Comparison of ENCODE assay signal across 18 cellular contexts in genomic region chr2:190446750-190447516, GRCh38. TPM values are rescaled to one million over a fixed set of nuclear protein-coding genes. Genes with fewer than 3 reads are reported as not detected.
DNase-seq lines count a peak whose midpoint lies in the region; ATAC-seq lines count a peak whose summit lies in the region.
"Had no signal": no experiment of that assay in that cellular context is flagged by ENCODE, and none has a peak within 500 bp of the region (broad histone marks: within the 10 kb centered on the region; RNA-seq: fewer than 3 reads in every experiment).

No MANE protein-coding gene starts in this region.

- peak; percentile 52 for DNase-seq in cerebellar cortex (ENCODE audit: low spot score)
- peak; percentile 83 for DNase-seq in myocyte (ENCODE audit: low read depth)
- DNase-seq in superior temporal gyrus (ENCODE audit: extremely low spot score): peak; percentile 60
- no peak for DNase-seq in NCI-H2029 (lab: John Stamatoyannopoulos, UW)
- no peak for DNase-seq in activated CD8-positive, alpha-beta memory T cell treated with anti-CD3 and anti-CD28 coated beads, Interleukin-2, amount 50 U/mL, for 4 hours
- DNase-seq: activated CD4-positive, alpha-beta T cell treated with anti-CD3 and anti-CD28 coated beads for 36 hours; AML-193; DMS79 treated with DMSO at 0.1 percent for 48 hours; GOT3; left cardiac atrium; NCI-H2171 treated with DMSO at 0.1 percent for 48 hours; NCI-H774; PC-3; SHP77 treated with DMSO at 0.1 percent for 48 hours; stimulated activated CD4-positive, alpha-beta T cell treated with anti-CD3 and anti-CD28 coated beads, Interleukin-12 subunit alpha, Interleukin-12 subunit beta, amount 100 ng/mL, for 4 hours; testis had no signal

- ATAC-seq in HG02798 (IDR thresholded peaks at IDR 0.05; ENCODE audit: poor library complexity, unreplicated experiment) (peak; percentile 35), HG03439 (IDR thresholded peaks at IDR 0.05; ENCODE audit: unreplicated experiment) (no peak)
- ATAC-seq: activated CD4-positive, alpha-beta T cell treated with anti-CD3 and anti-CD28 coated beads for 36 hours; PC-3 had no signal

RNA-seq across cellular contexts. Expression of gene MFSD6, which starts 38.8 kb away (rescaled TPM):
- total RNA-seq in myocyte: 12.4 and 14.0 TPM in 2 replicates
- polyA plus RNA-seq in myocyte (2012): 6.4 TPM

Comparison
In these comparisons a context has a peak if more than half of its experiments do, and no peak if none do; other contexts are left out.
1. DNase-seq: peak in cerebellar cortex (single experiment), myocyte (single experiment) and superior temporal gyrus (single experiment); none in NCI-H2029 (single experiment) and activated CD8-positive, alpha-beta memory T cell treated with anti-CD3 and anti-CD28 coated beads, Interleukin-2, amount 50 U/mL, for 4 hours (single experiment).